18 cellular contexts compared by ENCODE assay signal in the genomic region with DNA sequence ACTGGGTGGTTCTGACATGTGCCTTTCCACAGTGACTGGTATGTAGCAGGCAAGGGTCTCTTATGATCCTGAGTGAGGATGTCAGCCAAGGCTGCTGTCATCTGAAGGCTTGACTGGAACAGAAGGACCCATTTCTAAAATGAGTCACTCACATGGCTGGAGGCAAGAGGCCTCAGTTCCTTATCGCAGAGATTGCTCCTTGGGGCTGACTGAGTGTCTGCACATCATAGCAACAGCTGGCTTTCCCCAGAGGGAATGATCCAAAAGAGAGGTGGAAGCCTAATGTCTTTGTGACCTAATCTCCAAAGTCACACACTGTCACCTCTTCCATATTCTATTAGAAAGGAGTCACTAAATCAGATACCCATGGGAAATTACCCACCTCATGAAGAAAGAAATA.
DNase-seq lines count a peak whose midpoint lies in the region; ATAC-seq and TF ChIP-seq lines count a peak whose summit lies in the region.
"Had no signal": no experiment of that assay in that cellular context is flagged by ENCODE, and none has a peak within 500 bp of the region (broad histone marks: within the 10 kb centered on the region; RNA-seq: fewer than 3 reads in every experiment).

No MANE protein-coding gene starts in this region.

- H2BK5ac ChIP-seq in trophoblast cell (ENCODE audit: low read depth, low read length, poor library complexity), result no peak overlapping the region

- no peak overlapping the region for H3K23ac ChIP-seq in trophoblast cell (ENCODE audit: low read length)

- peaks cover 20% of the 10 kb centered on the region for H3K79me1 ChIP-seq in trophoblast cell (ENCODE audit: low read length)

- H4K8ac ChIP-seq in trophoblast cell (ENCODE audit: low read depth, low read length), result no peak overlapping the region

- peaks cover 9 to 10% of the 10 kb centered on the region in 2 experiments for H3K4me1 ChIP-seq in trophoblast cell (ENCODE audit: control insufficient read depth in 1 of 2, insufficient read depth in 2 of 2, low read length in 2 of 2)
- no peaks in the 10 kb centered on the region for H3K4me1 ChIP-seq in ascending aorta
- H3K4me1 ChIP-seq in breast epithelium, result no peaks in the 10 kb centered on the region
- H3K4me1 ChIP-seq: A549 had no signal

- H2AFZ ChIP-seq in trophoblast cell (ENCODE audit: insufficient read depth, low read length, poor library complexity), result no peak overlapping the region

- no peak overlapping the region for H2BK120ac ChIP-seq in trophoblast cell (ENCODE audit: insufficient read depth, low read length, poor library complexity)

- ATAC-seq in GM21360 (IDR thresholded peaks at IDR 0.05; ENCODE audit: unreplicated experiment), result no peak
- ATAC-seq: A549, Panc1 had no signal

- H3K4ac ChIP-seq in trophoblast cell (ENCODE audit: low read depth, low read length), result no peak overlapping the region

- intact Hi-C loops in ascending aorta (cut with DNase I), result no loop called here
- intact Hi-C loops in breast epithelium (cut with DNase I; ENCODE audit: low total_unique reads), result no loop called here

- H3K4me2 ChIP-seq in trophoblast cell (ENCODE audit: low read length), result no peak overlapping the region
- H3K4me2 ChIP-seq: A549 had no signal

- H3K79me2 ChIP-seq in trophoblast cell (ENCODE audit: control insufficient read depth, insufficient read depth, low read length, poor library complexity), result no peaks in the 10 kb centered on the region

- H3K4me3 ChIP-seq in epithelial cell of esophagus (ENCODE audit: low read length) (no peak overlapping the region), trophoblast cell (ENCODE audit: low read depth, low read length) (no peak overlapping the region), ascending aorta (no peak overlapping the region), breast epithelium (no peak overlapping the region)
- H3K4me3 ChIP-seq: A549 had no signal

- H3K36me3 ChIP-seq in trophoblast cell (ENCODE audit: control insufficient read depth in 1 of 2, insufficient read depth in 2 of 2, low read length in 2 of 2), result no peaks in the 10 kb centered on the region
- no peaks in the 10 kb centered on the region for H3K36me3 ChIP-seq in ascending aorta
- H3K36me3 ChIP-seq in breast epithelium, result no peaks in the 10 kb centered on the region

- H3K9me3 ChIP-seq in trophoblast cell (ENCODE audit: insufficient read depth, low read depth, low read length) (no peaks in the 10 kb centered on the region), ascending aorta (no peaks in the 10 kb centered on the region), breast epithelium (no peaks in the 10 kb centered on the region)
- H3K9me3 ChIP-seq: A549, Caco-2 had no signal

- H3K18ac ChIP-seq in trophoblast cell (ENCODE audit: low read length), result no peak overlapping the region

- no peak overlapping the region for H2AK5ac ChIP-seq in trophoblast cell (ENCODE audit: low read length)

- no peak for TF ChIP-seq POLR2A in breast epithelium (IDR thresholded peaks at IDR 0.05)

- TF ChIP-seq CTCF in epithelial cell of esophagus (IDR thresholded peaks at IDR 0.05; ENCODE audit: insufficient read depth, low read depth, low read length, missing control alignments) (no peak), ascending aorta (IDR thresholded peaks at IDR 0.05) (no peak), breast epithelium (IDR thresholded peaks at IDR 0.05) (no peak)

- peak; percentile 26 for DNase-seq in activated CD8-positive, alpha-beta memory T cell treated with anti-CD3 and anti-CD28 coated beads for 24 hours
- no peak for DNase-seq in activated CD8-positive, alpha-beta memory T cell treated with anti-CD3 and anti-CD28 coated beads, Interleukin-2, amount 50 U/mL, for 4 hours
- DNase-seq in NCI-H69 (lab: John Stamatoyannopoulos, UW) (peak; percentile 29), epithelial cell of esophagus (ENCODE audit: low read depth) (peak; percentile 41), trophoblast cell (peak; percentile 90 to 95), ascending aorta (ENCODE audit: low spot score in 2 of 2) (no peak), breast epithelium (ENCODE audit: low spot score in 2 of 2) (no peak)
- DNase-seq: Caco-2, GDM1, GOT3, NCI-H1105 treated with DMSO at 0.1 percent for 48 hours, NCI-H187 treated with DMSO at 0.1 percent for 48 hours, NCI-H446, NCI-H748 treated with DMSO at 0.1 percent for 48 hours, SHP77 had no signal

- H4K12ac ChIP-seq in trophoblast cell (ENCODE audit: low read depth, low read length), result no peak overlapping the region

- no peak overlapping the region for H3K9ac ChIP-seq in trophoblast cell (ENCODE audit: low read length)

- H2BK12ac ChIP-seq in trophoblast cell (ENCODE audit: low read length), result no peak overlapping the region

- no peak overlapping the region for H3K14ac ChIP-seq in trophoblast cell (ENCODE audit: low read length)

- H3K27me3 ChIP-seq in trophoblast cell (ENCODE audit: insufficient read depth, low read length) (no peaks in the 10 kb centered on the region), ascending aorta (no peaks in the 10 kb centered on the region), breast epithelium (no peaks in the 10 kb centered on the region)

- WGBS in trophoblast cell (ENCODE audit: extremely low coverage, insufficient coverage, insufficient read length), result no CpG with 5 or more reads among the region's 1 CpG

- peak overlapping the region; percentile 14 for H3K27ac ChIP-seq in trophoblast cell (ENCODE audit: low read depth, low read length)
- no peak overlapping the region for H3K27ac ChIP-seq in ascending aorta
- H3K27ac ChIP-seq in breast epithelium, result no peak overlapping the region
- H3K27ac ChIP-seq: A549 had no signal

- H4K91ac ChIP-seq in trophoblast cell (ENCODE audit: low read depth, low read length), result no peak overlapping the region

Comparison
In these comparisons a context has a peak if more than half of its experiments do, and no peak if none do; other contexts are left out.
1. DNase-seq: peak in activated CD8-positive, alpha-beta memory T cell treated with anti-CD3 and anti-CD28 coated beads for 24 hours (single experiment), NCI-H69 (single experiment), epithelial cell of esophagus (single experiment) and trophoblast cell (2 of 2); none in activated CD8-positive, alpha-beta memory T cell treated with anti-CD3 and anti-CD28 coated beads, Interleukin-2, amount 50 U/mL, for 4 hours (single experiment), ascending aorta (0 of 2) and breast epithelium (0 of 2).